18 cellular contexts compared by ENCODE assay signal in genomic region chr19:40672573-40673299, GRCh38.
"Had no signal": no experiment of that assay in that cellular context is flagged by ENCODE, and none has a peak within 500 bp of the region (broad histone marks: within the 10 kb centered on the region; RNA-seq: fewer than 3 reads in every experiment).

No MANE protein-coding gene starts in this region.

- H3K9me3 ChIP-seq: MG63, SJCRH30 had no signal

- ATAC-seq: SK-N-SH treated with all-trans-retinoic acid at 6 μM for 48 hours had no signal

- DNase-seq: Karpas-422, KG1, MG63, NCI-H1092, NCI-H1436, NCI-H187, NCI-H2029, NCI-H2081 treated with DMSO at 0.1 percent for 48 hours, NCI-H2171, NCI-H226, NCI-H446, NCI-H510A, NCI-H524 treated with DMSO at 0.1 percent for 48 hours, NCI-H69, NCI-H774, SHP77 treated with DMSO at 0.1 percent for 48 hours, SJCRH30 had no signal

- H3K27ac ChIP-seq: SJCRH30 had no signal

- H3K4me1 ChIP-seq: SJCRH30 had no signal

- H3K4me3 ChIP-seq: MG63, SJCRH30 had no signal
